1 cellular context compared by ENCODE assay signal in the genomic region with DNA sequence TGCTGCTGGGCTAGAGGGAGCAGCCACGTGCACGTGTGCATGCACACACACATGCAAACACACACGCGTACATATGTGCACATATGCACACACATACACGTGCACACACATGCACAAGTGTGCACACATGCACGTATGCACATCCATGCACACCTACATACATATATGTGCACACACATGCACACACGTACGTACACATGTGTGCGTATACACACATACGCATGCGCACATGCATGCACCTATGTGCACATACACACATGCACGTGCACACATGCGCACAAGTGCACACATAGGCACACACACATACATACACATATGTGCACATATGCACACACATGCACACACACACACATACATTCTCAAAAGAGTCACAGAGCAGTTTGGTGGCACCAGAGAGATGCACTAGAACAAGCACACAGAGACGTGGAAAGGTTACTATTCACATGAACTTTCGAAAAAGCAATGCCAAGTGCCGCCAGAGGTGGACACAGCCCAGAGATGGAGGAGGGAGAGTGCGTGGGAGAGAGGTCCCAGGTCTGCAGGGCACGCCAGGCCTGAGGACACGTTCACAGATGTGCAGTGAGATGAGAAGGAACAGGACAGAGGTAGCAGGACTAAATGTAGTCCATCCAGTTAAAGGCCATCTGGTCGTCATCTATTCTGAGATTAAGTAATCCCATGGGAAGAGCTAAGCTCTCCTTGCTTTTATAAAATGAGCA.
TF ChIP-seq lines count a peak whose summit lies in the region.

No MANE protein-coding gene starts in this region.

TF ChIP-seq in GM23338, 12 proteins besides CTCF, POLR2A, EP300 and RAD21:
- TF ChIP-seq, protein P1, sequence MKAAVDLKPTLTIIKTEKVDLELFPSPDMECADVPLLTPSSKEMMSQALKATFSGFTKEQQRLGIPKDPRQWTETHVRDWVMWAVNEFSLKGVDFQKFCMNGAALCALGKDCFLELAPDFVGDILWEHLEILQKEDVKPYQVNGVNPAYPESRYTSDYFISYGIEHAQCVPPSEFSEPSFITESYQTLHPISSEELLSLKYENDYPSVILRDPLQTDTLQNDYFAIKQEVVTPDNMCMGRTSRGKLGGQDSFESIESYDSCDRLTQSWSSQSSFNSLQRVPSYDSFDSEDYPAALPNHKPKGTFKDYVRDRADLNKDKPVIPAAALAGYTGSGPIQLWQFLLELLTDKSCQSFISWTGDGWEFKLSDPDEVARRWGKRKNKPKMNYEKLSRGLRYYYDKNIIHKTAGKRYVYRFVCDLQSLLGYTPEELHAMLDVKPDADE (IDR thresholded peaks at IDR 0.05), result no peak
- TF ChIP-seq, protein P2, sequence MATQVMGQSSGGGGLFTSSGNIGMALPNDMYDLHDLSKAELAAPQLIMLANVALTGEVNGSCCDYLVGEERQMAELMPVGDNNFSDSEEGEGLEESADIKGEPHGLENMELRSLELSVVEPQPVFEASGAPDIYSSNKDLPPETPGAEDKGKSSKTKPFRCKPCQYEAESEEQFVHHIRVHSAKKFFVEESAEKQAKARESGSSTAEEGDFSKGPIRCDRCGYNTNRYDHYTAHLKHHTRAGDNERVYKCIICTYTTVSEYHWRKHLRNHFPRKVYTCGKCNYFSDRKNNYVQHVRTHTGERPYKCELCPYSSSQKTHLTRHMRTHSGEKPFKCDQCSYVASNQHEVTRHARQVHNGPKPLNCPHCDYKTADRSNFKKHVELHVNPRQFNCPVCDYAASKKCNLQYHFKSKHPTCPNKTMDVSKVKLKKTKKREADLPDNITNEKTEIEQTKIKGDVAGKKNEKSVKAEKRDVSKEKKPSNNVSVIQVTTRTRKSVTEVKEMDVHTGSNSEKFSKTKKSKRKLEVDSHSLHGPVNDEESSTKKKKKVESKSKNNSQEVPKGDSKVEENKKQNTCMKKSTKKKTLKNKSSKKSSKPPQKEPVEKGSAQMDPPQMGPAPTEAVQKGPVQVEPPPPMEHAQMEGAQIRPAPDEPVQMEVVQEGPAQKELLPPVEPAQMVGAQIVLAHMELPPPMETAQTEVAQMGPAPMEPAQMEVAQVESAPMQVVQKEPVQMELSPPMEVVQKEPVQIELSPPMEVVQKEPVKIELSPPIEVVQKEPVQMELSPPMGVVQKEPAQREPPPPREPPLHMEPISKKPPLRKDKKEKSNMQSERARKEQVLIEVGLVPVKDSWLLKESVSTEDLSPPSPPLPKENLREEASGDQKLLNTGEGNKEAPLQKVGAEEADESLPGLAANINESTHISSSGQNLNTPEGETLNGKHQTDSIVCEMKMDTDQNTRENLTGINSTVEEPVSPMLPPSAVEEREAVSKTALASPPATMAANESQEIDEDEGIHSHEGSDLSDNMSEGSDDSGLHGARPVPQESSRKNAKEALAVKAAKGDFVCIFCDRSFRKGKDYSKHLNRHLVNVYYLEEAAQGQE (IDR thresholded peaks at IDR 0.05; ENCODE audit: unreplicated experiment), result no peak
- TF ChIP-seq, protein P3, sequence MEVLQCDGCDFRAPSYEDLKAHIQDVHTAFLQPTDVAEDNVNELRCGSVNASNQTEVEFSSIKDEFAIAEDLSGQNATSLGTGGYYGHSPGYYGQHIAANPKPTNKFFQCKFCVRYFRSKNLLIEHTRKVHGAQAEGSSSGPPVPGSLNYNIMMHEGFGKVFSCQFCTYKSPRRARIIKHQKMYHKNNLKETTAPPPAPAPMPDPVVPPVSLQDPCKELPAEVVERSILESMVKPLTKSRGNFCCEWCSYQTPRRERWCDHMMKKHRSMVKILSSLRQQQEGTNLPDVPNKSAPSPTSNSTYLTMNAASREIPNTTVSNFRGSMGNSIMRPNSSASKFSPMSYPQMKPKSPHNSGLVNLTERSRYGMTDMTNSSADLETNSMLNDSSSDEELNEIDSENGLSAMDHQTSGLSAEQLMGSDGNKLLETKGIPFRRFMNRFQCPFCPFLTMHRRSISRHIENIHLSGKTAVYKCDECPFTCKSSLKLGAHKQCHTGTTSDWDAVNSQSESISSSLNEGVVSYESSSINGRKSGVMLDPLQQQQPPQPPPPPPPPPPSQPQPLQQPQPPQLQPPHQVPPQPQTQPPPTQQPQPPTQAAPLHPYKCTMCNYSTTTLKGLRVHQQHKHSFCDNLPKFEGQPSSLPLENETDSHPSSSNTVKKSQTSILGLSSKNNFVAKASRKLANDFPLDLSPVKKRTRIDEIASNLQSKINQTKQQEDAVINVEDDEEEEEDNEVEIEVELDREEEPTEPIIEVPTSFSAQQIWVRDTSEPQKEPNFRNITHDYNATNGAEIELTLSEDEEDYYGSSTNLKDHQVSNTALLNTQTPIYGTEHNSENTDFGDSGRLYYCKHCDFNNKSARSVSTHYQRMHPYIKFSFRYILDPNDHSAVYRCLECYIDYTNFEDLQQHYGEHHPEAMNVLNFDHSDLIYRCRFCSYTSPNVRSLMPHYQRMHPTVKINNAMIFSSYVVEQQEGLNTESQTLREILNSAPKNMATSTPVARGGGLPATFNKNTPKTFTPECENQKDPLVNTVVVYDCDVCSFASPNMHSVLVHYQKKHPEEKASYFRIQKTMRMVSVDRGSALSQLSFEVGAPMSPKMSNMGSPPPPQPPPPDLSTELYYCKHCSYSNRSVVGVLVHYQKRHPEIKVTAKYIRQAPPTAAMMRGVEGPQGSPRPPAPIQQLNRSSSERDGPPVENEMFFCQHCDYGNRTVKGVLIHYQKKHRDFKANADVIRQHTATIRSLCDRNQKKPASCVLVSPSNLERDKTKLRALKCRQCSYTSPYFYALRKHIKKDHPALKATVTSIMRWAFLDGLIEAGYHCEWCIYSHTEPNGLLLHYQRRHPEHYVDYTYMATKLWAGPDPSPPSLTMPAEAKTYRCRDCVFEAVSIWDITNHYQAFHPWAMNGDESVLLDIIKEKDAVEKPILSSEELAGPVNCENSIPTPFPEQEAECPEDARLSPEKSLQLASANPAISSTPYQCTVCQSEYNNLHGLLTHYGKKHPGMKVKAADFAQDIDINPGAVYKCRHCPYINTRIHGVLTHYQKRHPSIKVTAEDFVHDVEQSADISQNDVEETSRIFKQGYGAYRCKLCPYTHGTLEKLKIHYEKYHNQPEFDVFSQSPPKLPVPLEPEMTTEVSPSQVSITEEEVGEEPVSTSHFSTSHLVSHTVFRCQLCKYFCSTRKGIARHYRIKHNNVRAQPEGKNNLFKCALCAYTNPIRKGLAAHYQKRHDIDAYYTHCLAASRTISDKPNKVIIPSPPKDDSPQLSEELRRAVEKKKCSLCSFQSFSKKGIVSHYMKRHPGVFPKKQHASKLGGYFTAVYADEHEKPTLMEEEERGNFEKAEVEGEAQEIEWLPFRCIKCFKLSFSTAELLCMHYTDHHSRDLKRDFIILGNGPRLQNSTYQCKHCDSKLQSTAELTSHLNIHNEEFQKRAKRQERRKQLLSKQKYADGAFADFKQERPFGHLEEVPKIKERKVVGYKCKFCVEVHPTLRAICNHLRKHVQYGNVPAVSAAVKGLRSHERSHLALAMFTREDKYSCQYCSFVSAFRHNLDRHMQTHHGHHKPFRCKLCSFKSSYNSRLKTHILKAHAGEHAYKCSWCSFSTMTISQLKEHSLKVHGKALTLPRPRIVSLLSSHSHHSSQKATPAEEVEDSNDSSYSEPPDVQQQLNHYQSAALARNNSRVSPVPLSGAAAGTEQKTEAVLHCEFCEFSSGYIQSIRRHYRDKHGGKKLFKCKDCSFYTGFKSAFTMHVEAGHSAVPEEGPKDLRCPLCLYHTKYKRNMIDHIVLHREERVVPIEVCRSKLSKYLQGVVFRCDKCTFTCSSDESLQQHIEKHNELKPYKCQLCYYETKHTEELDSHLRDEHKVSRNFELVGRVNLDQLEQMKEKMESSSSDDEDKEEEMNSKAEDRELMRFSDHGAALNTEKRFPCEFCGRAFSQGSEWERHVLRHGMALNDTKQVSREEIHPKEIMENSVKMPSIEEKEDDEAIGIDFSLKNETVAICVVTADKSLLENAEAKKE (CRISPR knock-in tag; IDR thresholded peaks at IDR 0.05), result no peak
- no peak for TF ChIP-seq ZNF114 (CRISPR knock-in tag; IDR thresholded peaks at IDR 0.05)
- TF ChIP-seq JUNB (IDR thresholded peaks at IDR 0.05; ENCODE audit: unreplicated experiment), result no peak
- TF ChIP-seq CREB1 (CRISPR knock-in tag; IDR thresholded peaks at IDR 0.05; ENCODE audit: low read depth), result no peak
- no peak for TF ChIP-seq POLR2AphosphoS5 (IDR thresholded peaks at IDR 0.05; ENCODE audit: low read depth)
- TF ChIP-seq NANOG (IDR thresholded peaks at IDR 0.05; ENCODE audit: borderline replicate concordance), result no peak
- no peak for TF ChIP-seq ZNF331 (CRISPR knock-in tag; IDR thresholded peaks at IDR 0.05; ENCODE audit: low read depth)
